28 cellular contexts compared by ENCODE assay signal in the genomic region with DNA sequence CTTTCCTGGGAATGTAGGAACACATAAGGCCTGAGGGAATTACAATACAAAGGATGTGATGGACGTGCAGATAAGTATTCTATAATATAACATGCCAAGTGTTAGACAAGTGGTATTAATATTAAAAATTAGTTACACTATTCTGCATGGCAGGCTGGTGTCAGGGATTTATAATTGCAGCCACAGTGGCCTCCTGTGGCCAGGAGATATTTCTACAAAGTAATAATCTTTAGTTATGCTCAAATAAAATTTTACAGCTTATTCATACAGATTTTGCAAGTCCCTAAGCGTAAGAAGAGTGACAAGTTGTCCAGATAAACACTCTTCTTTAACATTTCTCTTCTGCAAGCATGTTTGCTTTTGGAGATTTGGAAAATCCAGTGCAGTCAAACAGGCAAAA.
DNase-seq lines count a peak whose midpoint lies in the region; ATAC-seq, FAIRE-seq and TF ChIP-seq lines count a peak whose summit lies in the region.
"Had no signal": no experiment of that assay in that cellular context is flagged by ENCODE, and none has a peak within 500 bp of the region (broad histone marks: within the 10 kb centered on the region; RNA-seq: fewer than 3 reads in every experiment).

No MANE protein-coding gene starts in this region.

- no peaks in the 10 kb centered on the region for H3F3A ChIP-seq in PC-3 (ENCODE audit: low read length, unreplicated experiment)

- CTCF ChIA-PET in PC-3 (lab: Charles Lee) = interaction anchor here (0.5 to 1.0 kb wide), 3 partner anchors 81 to 529 kb away, joined by 3 to 4 read pairs (median 3); a partner anchor contains a TSS

- no peaks in the 10 kb centered on the region for H3K9me3 ChIP-seq in PC-3 (ENCODE audit: low read length)
- H3K9me3 ChIP-seq: SJSA1 had no signal

- TF ChIP-seq POLR2A in GM12892 (IDR thresholded peaks at IDR 0.05; ENCODE audit: low read depth, low read length) = no peak

- no peaks in the 10 kb centered on the region for H3K36me3 ChIP-seq in PC-3 (ENCODE audit: low read depth, low read length)
- H3K36me3 ChIP-seq: SJSA1 had no signal

- H2AFZ ChIP-seq in PC-3 (ENCODE audit: low read length) = no peak overlapping the region

- TF ChIP-seq CTCF in 22Rv1 (IDR thresholded peaks at IDR 0.05) (peak; percentile 54), LNCaP clone FGC (IDR thresholded peaks at IDR 0.05; ENCODE audit: control insufficient read depth, extremely low read depth, insufficient read depth) (peak; percentile 67), PC-3 (conservative IDR thresholded peaks at IDR 0.05; ENCODE audit: low read depth, low read length) (no peak; the same call in 1 of the 2 replicates)

- H3K27me3 ChIP-seq in PC-3 (ENCODE audit: low read length) = peaks cover 16% of the 10 kb centered on the region
- H3K27me3 ChIP-seq: SJSA1 had no signal

- H3K27ac ChIP-seq in 22Rv1 (peak overlapping the region; percentile 67), PC-3 (ENCODE audit: low read length) (no peak overlapping the region)
- H3K27ac ChIP-seq: KMS-11, SJSA1 had no signal

- H3K9me2 ChIP-seq in PC-3 (replicated peaks; ENCODE audit: low read length) = no peaks in the 10 kb centered on the region

- FAIRE-seq in GM12892 (lab: Jason Lieb, UNC) = no peak
- FAIRE-seq: GM12878, H1, RCC 7860 had no signal

- H3K4me3 ChIP-seq in LNCaP clone FGC (ENCODE audit: low read depth, low read length) (no peak overlapping the region), PC-3 (ENCODE audit: low read length) (no peak overlapping the region)
- H3K4me3 ChIP-seq: GM12878, SJSA1 had no signal

- intact Hi-C loops in PC-3 (cut with micrococcal nuclease) = loop anchor here (5.0 kb wide), 1 partner anchor 87 kb away; no protein-coding TSS in a partner anchor

- ATAC-seq in PC-3 = peak; percentile 62
- ATAC-seq: GM12878, Right ventricle myocardium inferior had no signal

- H3K4me1 ChIP-seq in PC-3 (ENCODE audit: insufficient read depth, low read length) = no peaks in the 10 kb centered on the region
- H3K4me1 ChIP-seq: SJSA1 had no signal

- POLR2A ChIA-PET in PC-3 (lab: Charles Lee; ENCODE audit: unreplicated experiment) = no interaction called here

- H4K20me1 ChIP-seq in PC-3 (ENCODE audit: low read length) = no peaks in the 10 kb centered on the region

- no peak overlapping the region for H3K4me2 ChIP-seq in PC-3 (ENCODE audit: low read length)
- H3K4me2 ChIP-seq: KMS-11 had no signal

- H3K79me2 ChIP-seq in PC-3 (ENCODE audit: low read length) = no peaks in the 10 kb centered on the region

- no TSS peak for BruUV-seq in PC-3 (replicated peaks; lab: Mats Ljungman, UMichigan)

- peak; percentile 48 for DNase-seq in DMS53 (lab: John Stamatoyannopoulos, UW)
- DNase-seq in DMS53 treated with DMSO at 0.1 percent for 48 hours (lab: John Stamatoyannopoulos, UW; ENCODE audit: unreplicated experiment) = no peak
- peak; percentile 35 for DNase-seq in LNCaP clone FGC (ENCODE audit: low read depth)
- peak; percentile 9 for DNase-seq in PC-3
- DNase-seq in GM12892 (ENCODE audit: insufficient read length) = no peak
- no peak for DNase-seq in NCI-H526 (lab: John Stamatoyannopoulos, UW)
- no peak for DNase-seq in NCI-H345 treated with DMSO at 0.1 percent for 48 hours (lab: John Stamatoyannopoulos, UW; ENCODE audit: unreplicated experiment)
- DNase-seq: 8988T; CD4-positive, CD25-positive, alpha-beta regulatory T cell; DMS79; EL; GDM1; HCEC 1CT; IMR-90; MV-4-11; NCI-H1694; NCI-H2029 treated with DMSO at 0.1 percent for 48 hours; NCI-H2171 treated with DMSO at 0.1 percent for 48 hours; NCI-H345; NCI-H82; OCI-M1 had no signal

- no peak overlapping the region for H3K9ac ChIP-seq in PC-3 (ENCODE audit: low read length)
- H3K9ac ChIP-seq: KMS-11 had no signal

Comparison
In these comparisons a context has a peak if more than half of its experiments do, and no peak if none do; other contexts are left out.
1. DNase-seq: peak in DMS53 (single experiment), LNCaP clone FGC (single experiment) and PC-3 (single experiment); none in DMS53 treated with DMSO at 0.1 percent for 48 hours (single experiment), GM12892 (single experiment), NCI-H526 (0 of 2) and NCI-H345 treated with DMSO at 0.1 percent for 48 hours (single experiment).